13 cellular contexts compared by ENCODE assay signal in genomic region chr9:97570899-97571298, GRCh38.
A peak's percentile ranks its signal among the peaks of the same experiment; 100 is the strongest.
DNase-seq lines count a peak whose midpoint lies in the region; ATAC-seq, FAIRE-seq and TF ChIP-seq lines count a peak whose summit lies in the region.
"Had no signal": no experiment of that assay in that cellular context is flagged by ENCODE, and none has a peak within 500 bp of the region (broad histone marks: within the 10 kb centered on the region; RNA-seq: fewer than 3 reads in every experiment).

No MANE protein-coding gene starts in this region.

- H3K4me1 ChIP-seq in liver (ENCODE audit: control insufficient read depth in 4 of 4, insufficient read depth in 4 of 4, low read length in 3 of 4) (peaks cover 5 to 23% (median 12%) of the 10 kb centered on the region in 4 donors), HepG2 (ENCODE audit: insufficient read depth, low read length) (no peaks in the 10 kb centered on the region), gastroesophageal sphincter (peaks cover 4 to 27% (median 4%) of the 10 kb centered on the region in 3 donors)

- ATAC-seq in HepG2 (no peak), gastroesophageal sphincter (no peak), GM21528 (IDR thresholded peaks at IDR 0.05; ENCODE audit: low FRiP score, unreplicated experiment) (no peak)

- H3K79me2 ChIP-seq in HepG2 (ENCODE audit: insufficient read depth, low read length) = no peaks in the 10 kb centered on the region

- no peak for FAIRE-seq in HepG2 (lab: Jason Lieb, UNC)

- no peak for TF ChIP-seq RAD21 in liver (IDR thresholded peaks at IDR 0.05)
- no peak for TF ChIP-seq RAD21 in HepG2 (CRISPR knock-in tag; IDR thresholded peaks at IDR 0.05)

- TF ChIP-seq CTCF in liver (IDR thresholded peaks at IDR 0.05; ENCODE audit: low read depth, low read length, missing input control) (no peak), HepG2 (CRISPR knock-in tag; IDR thresholded peaks at IDR 0.05) (no peak), gastroesophageal sphincter (IDR thresholded peaks at IDR 0.05) (no peak)

- H2AFZ ChIP-seq in HepG2 (ENCODE audit: low read length) = no peak overlapping the region

- CTCF ChIA-PET in HepG2 (lab: Yijun Ruan, JAX; ENCODE audit: low intra/inter-chr PET ratio, low total read pairs) = no interaction called here

- H3K4me3 ChIP-seq in liver (ENCODE audit: low read depth in 1 of 3, low read length in 3 of 3) (no peak overlapping the region), HepG2 (replicated peaks in 1 of 3; ENCODE audit: insufficient read depth in 1 of 3, low read depth in 2 of 3, low read length in 3 of 3) (no peak overlapping the region), gastroesophageal sphincter (no peak overlapping the region)
- H3K4me3 ChIP-seq: lung, tibial artery had no signal

- no peaks in the 10 kb centered on the region for H4K20me1 ChIP-seq in HepG2 (ENCODE audit: insufficient read depth, low read length)

- TF ChIP-seq POLR2A in HepG2 (IDR thresholded peaks at IDR 0.05; ENCODE audit: insufficient read depth in 1 of 2, low read depth in 2 of 2, low read length in 2 of 2) = no peak
- no peak for TF ChIP-seq POLR2A in gastroesophageal sphincter (IDR thresholded peaks at IDR 0.05)

- in situ Hi-C loops in HepG2 (cut with HindIII; ENCODE audit: extremely low pct_ligation_motif_present, low pct_unique_long_range_greater_than_20kb) = no loop called here

- DNase-seq in HepG2 (ENCODE audit: low spot score) (no peak), myocyte (ENCODE audit: low read depth) (peak; percentile 97), HPDE6-E6E7 (ENCODE audit: extremely low spot score) (no peak), NCI-H1694 (lab: John Stamatoyannopoulos, UW) (no peak), SIG-M5 treated with dmso at 0.1 percent for 504 hours (lab: John Stamatoyannopoulos, UW; ENCODE audit: unreplicated experiment) (no peak)
- DNase-seq: activated naive CD4-positive, alpha-beta T cell; NCI-H1092 treated with DMSO at 0.1 percent for 48 hours; NCI-H69 had no signal

- BruUV-seq in HepG2 (replicated peaks; lab: Mats Ljungman, UMichigan) = no TSS peak

- H3K27ac ChIP-seq in liver (ENCODE audit: low read depth in 1 of 2, low read length in 2 of 2) (peak overlapping the region; percentile 21 to 22), HepG2 (ENCODE audit: extremely low read length, insufficient read depth, low read length) (no peak overlapping the region), gastroesophageal sphincter (peak overlapping the region; percentile 16 to 66 (median 55))

- no peak overlapping the region for H3K4me2 ChIP-seq in HepG2 (ENCODE audit: low read depth, low read length)

- intact Hi-C loops in HepG2 (cut with micrococcal nuclease; ENCODE audit: unreplicated experiment) = no loop called here

- 91% methylated on average over 6 of the region's 6 CpGs for WGBS in liver
- 79% methylated on average over 6 of the region's 6 CpGs for WGBS in HepG2 (ENCODE audit: low lambda C conversion rate)
- 75% methylated on average over 6 of the region's 6 CpGs; no CpG with 5 or more reads in 1 of the 2 donors for WGBS in gastroesophageal sphincter (ENCODE audit: low coverage in 1 of 2), 2 donors

- POLR2A ChIA-PET in HepG2 (lab: Yijun Ruan, JAX) = no interaction called here

- H3K27me3 ChIP-seq in liver (ENCODE audit: control insufficient read depth in 4 of 4, insufficient read depth in 4 of 4, low read length in 3 of 4) (no peaks in the 10 kb centered on the region), HepG2 (ENCODE audit: control insufficient read depth in 1 of 2, insufficient read depth in 2 of 2, low read length in 2 of 2) (peaks cover 0 to 17% of the 10 kb centered on the region in 2 experiments; a peak in 1 of 5 replicates), gastroesophageal sphincter (no peaks in the 10 kb centered on the region)
- H3K27me3 ChIP-seq: tibial artery had no signal

- no peak overlapping the region for H3K9ac ChIP-seq in liver (ENCODE audit: low read depth in 1 of 2, low read length in 2 of 2)
- H3K9ac ChIP-seq in HepG2 (ENCODE audit: insufficient read depth, low read depth, low read length) = no peak overlapping the region

- no peaks in the 10 kb centered on the region for H3K9me3 ChIP-seq in liver (ENCODE audit: control insufficient read depth in 4 of 4, low read length in 3 of 4)
- no peaks in the 10 kb centered on the region for H3K9me3 ChIP-seq in HepG2 (ENCODE audit: low read length)
- no peaks in the 10 kb centered on the region for H3K9me3 ChIP-seq in gastroesophageal sphincter
- H3K9me3 ChIP-seq: tibial artery had no signal

- TF ChIP-seq EP300 in HepG2 (IDR thresholded peaks at IDR 0.05; ENCODE audit: low read depth in 2 of 2, low read length in 2 of 2) (no peak), HepG2 (CRISPR knock-in tag; IDR thresholded peaks at IDR 0.05; ENCODE audit: borderline replicate concordance) (no peak), gastroesophageal sphincter (IDR thresholded peaks at IDR 0.05) (no peak)

- H3K36me3 ChIP-seq in liver (ENCODE audit: control insufficient read depth in 4 of 4, insufficient read depth in 3 of 4, low read depth in 1 of 4, low read length in 3 of 4) (peaks cover 0 to 3% (median 0%) of the 10 kb centered on the region in 4 donors), HepG2 (replicated peaks in 1 of 2; ENCODE audit: control insufficient read depth in 1 of 2, insufficient read depth in 2 of 2, low read length in 2 of 2) (no peaks in the 10 kb centered on the region), gastroesophageal sphincter (peaks cover 0 to 93% of the 10 kb centered on the region in 2 donors)

TF ChIP-seq in liver, 16 proteins besides CTCF, POLR2A, EP300 and RAD21:
- TF ChIP-seq EGR1 (IDR thresholded peaks at IDR 0.05; ENCODE audit: low read depth in 2 of 2) (no peak), HNF4A (conservative IDR thresholded peaks at IDR 0.05) (peak in 1 of 2 donors; percentile 12), TAF1 (conservative IDR thresholded peaks at IDR 0.05) (no peak), GABPA (IDR thresholded peaks at IDR 0.05 in 1 of 2, conservative IDR thresholded peaks at IDR 0.05 in 1 of 2) (no peak), MAX (IDR thresholded peaks at IDR 0.05) (no peak), RXRA (IDR thresholded peaks at IDR 0.05) (peak in 1 of 2 donors; percentile 10)

TF ChIP-seq in HepG2, 621 proteins besides CTCF, POLR2A, EP300 and RAD21:
- TF ChIP-seq KLF11 (CRISPR knock-in tag; IDR thresholded peaks at IDR 0.05) (no peak), PCBP2 (optimal IDR thresholded peaks at IDR 0.05; ENCODE audit: low read depth, low read length, poor library complexity, severe bottlenecking) (no peak), ZNF549 (CRISPR knock-in tag; IDR thresholded peaks at IDR 0.05) (no peak), KDM2A (CRISPR knock-in tag; IDR thresholded peaks at IDR 0.05; ENCODE audit: borderline replicate concordance, low read depth) (no peak), PHF5A (CRISPR knock-in tag; IDR thresholded peaks at IDR 0.05; ENCODE audit: low read depth, unreplicated experiment) (no peak), PREB (CRISPR knock-in tag; IDR thresholded peaks at IDR 0.05) (no peak), ZFP36L1 (CRISPR knock-in tag; IDR thresholded peaks at IDR 0.05) (no peak), MTF2 (CRISPR knock-in tag; IDR thresholded peaks at IDR 0.05; ENCODE audit: borderline replicate concordance) (no peak)
